10 cellular contexts compared by ENCODE assay signal in the genomic region with DNA sequence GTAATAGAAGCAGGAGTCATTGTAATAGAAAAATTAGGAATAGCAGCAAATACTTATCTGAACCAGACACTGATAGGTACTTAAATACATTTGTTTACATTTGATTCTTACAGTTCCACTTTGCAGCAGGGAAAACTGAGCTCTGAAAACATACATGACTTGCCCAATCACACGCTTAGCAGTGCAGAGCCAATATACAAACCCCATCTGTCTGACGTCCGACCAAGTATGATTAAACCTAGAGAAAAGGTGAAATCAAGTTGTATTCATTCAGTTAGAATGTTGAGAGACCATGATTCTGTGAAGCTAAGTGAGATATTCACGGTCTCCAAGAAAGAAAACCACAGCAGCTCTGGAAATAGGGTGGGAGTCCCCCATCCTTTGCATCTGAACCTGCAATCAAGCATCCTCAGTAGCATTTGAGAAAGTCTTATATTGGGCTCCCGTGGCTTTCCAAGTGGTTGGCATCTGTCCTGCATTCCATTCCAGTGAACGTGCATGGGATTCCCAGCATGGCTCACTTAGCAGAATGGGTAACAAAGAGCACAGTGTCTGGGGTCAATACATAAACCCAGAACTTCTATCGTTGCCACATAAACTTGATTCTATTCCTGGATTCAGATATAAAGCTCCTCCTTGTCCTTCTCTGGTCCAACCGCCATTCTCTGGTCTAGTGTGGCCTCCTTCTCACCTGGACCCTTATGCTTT.
DNase-seq lines count a peak whose midpoint lies in the region; ATAC-seq and TF ChIP-seq lines count a peak whose summit lies in the region.
"Had no signal": no experiment of that assay in that cellular context is flagged by ENCODE, and none has a peak within 500 bp of the region (broad histone marks: within the 10 kb centered on the region; RNA-seq: fewer than 3 reads in every experiment).

No MANE protein-coding gene starts in this region.

- DNase-seq in H4 (ENCODE audit: low spot score) (peak; percentile 94), amniotic epithelial cell (ENCODE audit: low read depth) (peak; percentile 96), right cardiac atrium (peak in 2 of 3 donors; percentile 38 to 56), suprapubic skin (ENCODE audit: low spot score in 2 of 2) (no peak), esophagus squamous epithelium (lab: John Stamatoyannopoulos, UW) (no peak), T-helper 17 cell (no peak), NCI-H2029 (lab: John Stamatoyannopoulos, UW) (no peak)
- DNase-seq in activated CD8-positive, alpha-beta memory T cell treated with anti-CD3 and anti-CD28 coated beads, Interleukin-2, amount 10 ng/mL, durations not matched to agents 7 days and 5 days, result no peak
- DNase-seq: NCI-H526 treated with DMSO at 0.1 percent for 48 hours had no signal

- no peaks in the 10 kb centered on the region for H3K9me3 ChIP-seq in right cardiac atrium (ENCODE audit: control insufficient read depth, low read length)
- no peaks in the 10 kb centered on the region for H3K9me3 ChIP-seq in suprapubic skin
- H3K9me3 ChIP-seq in esophagus squamous epithelium, result no peaks in the 10 kb centered on the region
- no peaks in the 10 kb centered on the region for H3K9me3 ChIP-seq in T-helper 17 cell (ENCODE audit: control insufficient read depth, low read length, poor library complexity, severe bottlenecking)
- H3K9me3 ChIP-seq: esophagus muscularis mucosa had no signal

- H3K4me1 Mint-ChIP-seq in activated CD8-positive, alpha-beta memory T cell treated with anti-CD3 and anti-CD28 coated beads, Interleukin-2, amount 10 ng/mL, durations not matched to agents 7 days and 5 days, result peaks cover 21% of the 10 kb centered on the region
- peaks cover 20% of the 10 kb centered on the region for H3K4me1 Mint-ChIP-seq in T-helper 17 cell

- H3K36me3 ChIP-seq in suprapubic skin (no peaks in the 10 kb centered on the region), esophagus squamous epithelium (no peaks in the 10 kb centered on the region)
- H3K36me3 ChIP-seq: esophagus muscularis mucosa had no signal

- TF ChIP-seq CTCF in suprapubic skin (IDR thresholded peaks at IDR 0.05) (no peak), esophagus squamous epithelium (IDR thresholded peaks at IDR 0.05) (no peak)

- ATAC-seq in right cardiac atrium, result peak; percentile 51 to 58
- ATAC-seq in activated CD8-positive, alpha-beta memory T cell treated with anti-CD3 and anti-CD28 coated beads, Interleukin-2, amount 10 ng/mL, durations not matched to agents 7 days and 5 days, result no peak
- no peak for ATAC-seq in T-helper 17 cell

- peaks cover 3% of the 10 kb centered on the region for H3K27me3 Mint-ChIP-seq in activated CD8-positive, alpha-beta memory T cell treated with anti-CD3 and anti-CD28 coated beads, Interleukin-2, amount 10 ng/mL, durations not matched to agents 7 days and 5 days
- H3K27me3 Mint-ChIP-seq in T-helper 17 cell, result no peaks in the 10 kb centered on the region

- H3K36me3 Mint-ChIP-seq in activated CD8-positive, alpha-beta memory T cell treated with anti-CD3 and anti-CD28 coated beads, Interleukin-2, amount 10 ng/mL, durations not matched to agents 7 days and 5 days, result no peaks in the 10 kb centered on the region
- H3K36me3 Mint-ChIP-seq in T-helper 17 cell (ENCODE audit: low read depth), result peaks cover 4% of the 10 kb centered on the region

- no peaks in the 10 kb centered on the region for H3K9me3 Mint-ChIP-seq in activated CD8-positive, alpha-beta memory T cell treated with anti-CD3 and anti-CD28 coated beads, Interleukin-2, amount 10 ng/mL, durations not matched to agents 7 days and 5 days (ENCODE audit: low read depth)

- H3K4me3 ChIP-seq in right cardiac atrium (ENCODE audit: low read length) (no peak overlapping the region), suprapubic skin (no peak overlapping the region), esophagus squamous epithelium (no peak overlapping the region)
- H3K4me3 ChIP-seq: esophagus muscularis mucosa had no signal

- H3K27me3 ChIP-seq in right cardiac atrium (ENCODE audit: control insufficient read depth, insufficient read depth), result no peaks in the 10 kb centered on the region
- no peaks in the 10 kb centered on the region for H3K27me3 ChIP-seq in suprapubic skin
- H3K27me3 ChIP-seq in esophagus squamous epithelium, result no peaks in the 10 kb centered on the region
- H3K27me3 ChIP-seq: esophagus muscularis mucosa had no signal

- intact Hi-C loops in right cardiac atrium (cut with DNase I), result no loop called here
- intact Hi-C loops in esophagus squamous epithelium (cut with DNase I), result no loop called here

- TF ChIP-seq EP300 in suprapubic skin (IDR thresholded peaks at IDR 0.05), result no peak

- H3K4me3 Mint-ChIP-seq in activated CD8-positive, alpha-beta memory T cell treated with anti-CD3 and anti-CD28 coated beads, Interleukin-2, amount 10 ng/mL, durations not matched to agents 7 days and 5 days, result no peak overlapping the region
- no peak overlapping the region for H3K4me3 Mint-ChIP-seq in T-helper 17 cell

- no peak for TF ChIP-seq POLR2A in suprapubic skin (IDR thresholded peaks at IDR 0.05)
- no peak for TF ChIP-seq POLR2A in esophagus squamous epithelium (IDR thresholded peaks at IDR 0.05)

- H3K27ac ChIP-seq in right cardiac atrium (ENCODE audit: low read length) (no peak overlapping the region), suprapubic skin (peak overlapping the region; percentile 23), esophagus squamous epithelium (peak overlapping the region in 1 of 4 donors; percentile 63)

- CTCF ChIA-PET in activated CD8-positive, alpha-beta memory T cell treated with anti-CD3 and anti-CD28 coated beads, Interleukin-2, amount 10 ng/mL, durations not matched to agents 7 days and 5 days (lab: Charles Lee), result interaction anchor here (0.6 to 1.1 kb wide), 2 partner anchors 9 to 31 kb away, joined by 4 read pairs; no protein-coding TSS in a partner anchor

- H3K4me1 ChIP-seq in right cardiac atrium (ENCODE audit: control insufficient read depth, insufficient read depth, low read length) (peaks cover 7% of the 10 kb centered on the region), suprapubic skin (peaks cover 32% of the 10 kb centered on the region), esophagus squamous epithelium (peaks cover 0 to 34% (median 13%) of the 10 kb centered on the region in 3 donors)

- H3K27ac Mint-ChIP-seq in activated CD8-positive, alpha-beta memory T cell treated with anti-CD3 and anti-CD28 coated beads, Interleukin-2, amount 10 ng/mL, durations not matched to agents 7 days and 5 days, result no peak overlapping the region
- no peak overlapping the region for H3K27ac Mint-ChIP-seq in T-helper 17 cell

- WGBS in right cardiac atrium, result 58% methylated on average over 8 of the region's 8 CpGs
- WGBS in suprapubic skin, result 52% methylated on average over 8 of the region's 8 CpGs
- WGBS in esophagus squamous epithelium, 2 donors, result 46 to 50% methylated on average over 8 of the region's 8 CpGs

Comparison
In these comparisons a context has a peak if more than half of its experiments do, and no peak if none do; other contexts are left out.
1. DNase-seq: peak in H4 (single experiment), amniotic epithelial cell (single experiment) and right cardiac atrium (2 of 3); none in suprapubic skin (0 of 2), esophagus squamous epithelium (single experiment), activated CD8-positive, alpha-beta memory T cell treated with anti-CD3 and anti-CD28 coated beads, Interleukin-2, amount 10 ng/mL, durations not matched to agents 7 days and 5 days (single experiment), T-helper 17 cell (0 of 3) and NCI-H2029 (single experiment).
2. ATAC-seq: peak in right cardiac atrium (2 of 2); none in activated CD8-positive, alpha-beta memory T cell treated with anti-CD3 and anti-CD28 coated beads, Interleukin-2, amount 10 ng/mL, durations not matched to agents 7 days and 5 days (single experiment) and T-helper 17 cell (single experiment).